ENCODE assay signal across 8 cellular contexts in genomic region chr1:210400043-210400840, GRCh38.
DNase-seq lines count a peak whose midpoint lies in the region; ATAC-seq, FAIRE-seq and TF ChIP-seq lines count a peak whose summit lies in the region.

No MANE protein-coding gene starts in this region.

- H3K9me3 ChIP-seq in AG04450 (ENCODE audit: control insufficient read depth, insufficient read depth, low read length) (no peaks in the 10 kb centered on the region), GM12878 (replicated peaks; ENCODE audit: control insufficient read depth, insufficient read depth, low read length) (no peaks in the 10 kb centered on the region)

- DNase-seq in AG04450 (ENCODE audit: low read depth, low spot score) (peak; percentile 33), NCI-H146 (lab: John Stamatoyannopoulos, UW) (peak; percentile 37), T-helper 2 cell (peak in 4 of 5 experiments; percentile 16 to 42 (median 24)), GM12878 (ENCODE audit: low read depth, low spot score) (peak; percentile 74), immature natural killer cell (peak in 2 of 3 donors; percentile 17 to 24)
- DNase-seq in stimulated activated CD4-positive, alpha-beta T cell treated with anti-CD3 and anti-CD28 coated beads, Interleukin-1b, Interleukin-23, amount 100 ng/mL, for 4 hours (ENCODE audit: low read depth in 2 of 2): peak; percentile 12 to 17

- no peak overlapping the region for H3K4me3 ChIP-seq in AG04450 (ENCODE audit: low read depth, low read length)
- H3K4me3 ChIP-seq in GM12878: no peak overlapping the region

- no peaks in the 10 kb centered on the region for H4K20me1 ChIP-seq in GM12878 (ENCODE audit: control insufficient read depth, insufficient read depth)

- peaks cover 0 to 3% (median 2%) of the 10 kb centered on the region in 3 donors for H3K27me3 Mint-ChIP-seq in immature natural killer cell (ENCODE audit: low read depth in 3 of 3)

- no peak overlapping the region; the same call in 1 of the 2 replicates for H3K4me2 ChIP-seq in GM12878 (ENCODE audit: control insufficient read depth, insufficient read depth)

- WGBS in GM12878 (ENCODE audit: insufficient coverage, insufficient replicate concordance, low lambda C conversion rate, missing lambda C conversion rate): 56% methylated on average over 5 of the region's 5 CpGs

- H2AFZ ChIP-seq in GM12878 (ENCODE audit: control insufficient read depth, low read depth, low read length): peak overlapping the region; percentile 2; the same call in 1 of the 2 replicates

- peak; percentile 65 for FAIRE-seq in GM12878 (lab: Jason Lieb, UNC)

- H3K27ac ChIP-seq in AG04450 (ENCODE audit: low read depth, low read length) (no peak overlapping the region), GM12878 (ENCODE audit: control insufficient read depth, insufficient read depth) (peak overlapping the region; percentile 9; the same call in 1 of the 2 replicates)

- BruUV-seq in GM12878 (replicated peaks; lab: Mats Ljungman, UMichigan): TSS peak; percentile 56

- no peaks in the 10 kb centered on the region for H3K9me3 Mint-ChIP-seq in immature natural killer cell

- CTCF ChIA-PET in AG04450 (lab: Charles Lee) (interaction anchor here (0.6 to 11.6 kb wide), 40 partner anchors 8 to 819 kb away, joined by 3 to 223 read pairs (median 4); no protein-coding TSS in a partner anchor), GM12878 (lab: Yijun Ruan, JAX) (interaction anchor here (0.7 to 14.5 kb wide), 22 partner anchors 8 to 858 kb away, joined by 3 to 379 read pairs (median 6); no protein-coding TSS in a partner anchor)

- peak; percentile 89 for TF ChIP-seq RAD21 in GM12878 (IDR thresholded peaks at IDR 0.05; ENCODE audit: insufficient read depth, low read depth, low read length)

- SMC1A ChIA-PET in GM12878 (lab: Charles Lee; ENCODE audit: uncharacterized antibody, unreplicated experiment): interaction anchor here (0.6 to 26.8 kb wide), 21 partner anchors 10 to 928 kb away, joined by 3 to 683 read pairs (median 4); no protein-coding TSS in a partner anchor

- ATAC-seq in GM18505 (IDR thresholded peaks at IDR 0.05; ENCODE audit: unreplicated experiment) (peak; percentile 85), HG02884 (IDR thresholded peaks at IDR 0.05; ENCODE audit: unreplicated experiment) (peak; percentile 92), GM12878 (peak; percentile 83)

- no peaks in the 10 kb centered on the region for H3K36me3 ChIP-seq in GM12878 (ENCODE audit: control insufficient read depth in 2 of 2, insufficient read depth in 2 of 2, low read length in 1 of 2)

- no peaks in the 10 kb centered on the region for H3K27me3 ChIP-seq in AG04450 (ENCODE audit: control insufficient read depth, insufficient read depth, low read length)
- no peaks in the 10 kb centered on the region for H3K27me3 ChIP-seq in GM12878 (replicated peaks in 1 of 2; ENCODE audit: control insufficient read depth in 2 of 2, insufficient read depth in 2 of 2, low read length in 1 of 2)

- peak overlapping the region in 2 of 6 donors; percentile 39 to 55 for H3K27ac Mint-ChIP-seq in immature natural killer cell

- intact Hi-C loops in GM12878 (cut with micrococcal nuclease; ENCODE audit: unreplicated experiment): loop anchor here (1.0 to 10.0 kb wide), 7 partner anchors 26 to 1255 kb away; partner anchors contain the start of gene HHAT

- no peaks in the 10 kb centered on the region for H3K4me1 ChIP-seq in GM12878 (ENCODE audit: control insufficient read depth, insufficient read depth, low read length)

- RAD21 ChIA-PET in GM12878 (lab: Charles Lee; ENCODE audit: unreplicated experiment): interaction anchor here (0.7 to 16.6 kb wide), 20 partner anchors 8 to 257 kb away, joined by 3 to 415 read pairs (median 5); partner anchors contain the start of gene HHAT

- no peak overlapping the region for H3K4me3 Mint-ChIP-seq in immature natural killer cell

- no peaks in the 10 kb centered on the region for H3K79me2 ChIP-seq in GM12878 (ENCODE audit: control insufficient read depth, insufficient read depth, low read length)

- H3K36me3 Mint-ChIP-seq in immature natural killer cell: no peaks in the 10 kb centered on the region

- POLR2A ChIA-PET in AG04450 (lab: Yijun Ruan, JAX): interaction anchor here (0.9 kb wide), 1 partner anchor 26 kb away, joined by 5 read pairs; no protein-coding TSS in a partner anchor
- POLR2A ChIA-PET in GM12878 (lab: Charles Lee): interaction anchor here (1.0 to 14.7 kb wide), 11 partner anchors 11 to 67 kb away, joined by 3 to 224 read pairs (median 7); no protein-coding TSS in a partner anchor

- TF ChIP-seq EP300 in GM12878 (IDR thresholded peaks at IDR 0.05; ENCODE audit: borderline replicate concordance in 1 of 2, control insufficient read depth in 1 of 2, low read depth in 2 of 2, low read length in 2 of 2): no peak; a peak in 1 of 4 replicates

- TF ChIP-seq POLR2A in GM18505 (IDR thresholded peaks at IDR 0.05; ENCODE audit: borderline replicate concordance, extremely low read depth, insufficient read depth, insufficient read length) (no peak), GM12878 (IDR thresholded peaks at IDR 0.05; ENCODE audit: low read depth, low read length) (no peak)

- in situ Hi-C loops in GM12878 (cut with MboI): loop anchor here (5.0 kb wide), 1 partner anchor 248 kb away; no protein-coding TSS in a partner anchor

- H3K9ac ChIP-seq in GM12878 (ENCODE audit: control insufficient read depth, insufficient read depth, low read length): no peak overlapping the region

- peaks cover 0 to 4% of the 10 kb centered on the region in 2 donors for H3K4me1 Mint-ChIP-seq in immature natural killer cell

- peak; percentile 97 for TF ChIP-seq CTCF in AG04450 (IDR thresholded peaks at IDR 0.05; ENCODE audit: low read depth, low read length)
- TF ChIP-seq CTCF in GM12878 (IDR thresholded peaks at IDR 0.05 in 2 of 3, conservative IDR thresholded peaks at IDR 0.05 in 1 of 3; ENCODE audit: control insufficient read depth in 2 of 3, extremely low read depth in 1 of 3, insufficient read depth in 1 of 3, low read depth in 3 of 3, low read length in 3 of 3): peak; percentile 85 to 92 (median 85)

TF ChIP-seq in GM12878, 131 proteins besides CTCF, POLR2A, EP300 and RAD21 (continues in another document):
- TF ChIP-seq PML (IDR thresholded peaks at IDR 0.05; ENCODE audit: low read length) (no peak), TBL1XR1 (IDR thresholded peaks at IDR 0.05; ENCODE audit: low read depth, low read length) (no peak), CREM (IDR thresholded peaks at IDR 0.05; ENCODE audit: low read depth) (no peak), SKIL (IDR thresholded peaks at IDR 0.05; ENCODE audit: low read depth, poor library complexity, severe bottlenecking) (no peak), RBBP5 (conservative IDR thresholded peaks at IDR 0.05) (no peak), SREBF2 (IDR thresholded peaks at IDR 0.05; ENCODE audit: low read length) (no peak), ATF7 (IDR thresholded peaks at IDR 0.05; ENCODE audit: low read depth) (peak; percentile 60; the same call in 1 of the 2 replicates), REST (IDR thresholded peaks at IDR 0.05; ENCODE audit: low read depth, low read length) (no peak), HCFC1 (IDR thresholded peaks at IDR 0.05; ENCODE audit: low read length) (no peak), NR2C1 (IDR thresholded peaks at IDR 0.05) (no peak), USF1 (IDR thresholded peaks at IDR 0.05; ENCODE audit: borderline replicate concordance, extremely low read length, insufficient read depth, low read depth, low read length) (no peak)

Comparison
In these comparisons a context has a peak if more than half of its experiments do, and no peak if none do; other contexts are left out.
1. DNase-seq: peak in every context shown above with its lines; median percentile 74 in GM12878; 37 in NCI-H146; 33 in AG04450; 24 in T-helper 2 cell; 20 in immature natural killer cell; 14 in stimulated activated CD4-positive, alpha-beta T cell treated with anti-CD3 and anti-CD28 coated beads, Interleukin-1b, Interleukin-23, amount 100 ng/mL, for 4 hours.